In genomic region chr9:125889122-125889523, GRCh38 we compare ENCODE assay signal across 8 cellular contexts.
A peak's percentile ranks its signal among the peaks of the same experiment; 100 is the strongest.
DNase-seq lines count a peak whose midpoint lies in the region; ATAC-seq, FAIRE-seq and TF ChIP-seq lines count a peak whose summit lies in the region.

No MANE protein-coding gene starts in this region.

- dilution Hi-C loops in endothelial cell of umbilical vein (cut with MboI; ENCODE audit: extremely low pct_ligation_motif_present, low sequenced_read_pairs) = no loop called here

- H3K9ac ChIP-seq in SU-DHL-6 (ENCODE audit: low read length) (no peak overlapping the region), endothelial cell of umbilical vein (replicated peaks; ENCODE audit: extremely low read depth, insufficient read depth, low read length) (peak overlapping the region; percentile 25)

- peaks cover 3% of the 10 kb centered on the region for H3K9me1 ChIP-seq in endothelial cell of umbilical vein (replicated peaks; ENCODE audit: control insufficient read depth, extremely low read depth, insufficient read depth, low read length)

- CTCF ChIA-PET in endothelial cell of umbilical vein (lab: Charles Lee) = interaction anchor here (0.8 to 1.0 kb wide), 2 partner anchors 9 to 15 kb away, joined by 3 read pairs; no protein-coding TSS in a partner anchor

- intact Hi-C loops in endothelial cell of umbilical vein (cut with micrococcal nuclease) (no loop called here), uterus (cut with DNase I; ENCODE audit: low total_unique reads) (no loop called here)

- TF ChIP-seq POLR2A in endothelial cell of umbilical vein (IDR thresholded peaks at IDR 0.05; ENCODE audit: low read depth, low read length) (no peak), uterus (IDR thresholded peaks at IDR 0.05) (no peak)

- H3F3A ChIP-seq in SU-DHL-6 (ENCODE audit: insufficient read depth) = no peaks in the 10 kb centered on the region

- H3K4me3 ChIP-seq in SU-DHL-6 (ENCODE audit: insufficient read depth, low read length, poor library complexity, severe bottlenecking) = peak overlapping the region; percentile 49
- peak overlapping the region; percentile 33 to 66 (median 52) for H3K4me3 ChIP-seq in endothelial cell of umbilical vein (replicated peaks in 1 of 3; ENCODE audit: insufficient read depth in 1 of 3, low read depth in 1 of 3, low read length in 3 of 3)
- peak overlapping the region; percentile 55 to 67 for H3K4me3 ChIP-seq in muscle layer of duodenum (ENCODE audit: low read depth in 1 of 2, low read length in 2 of 2)
- peak overlapping the region; percentile 38 to 46 for H3K4me3 ChIP-seq in uterus

- peaks cover 13% of the 10 kb centered on the region for H3K4me1 ChIP-seq in endothelial cell of umbilical vein (ENCODE audit: control insufficient read depth, extremely low read depth, insufficient read depth, low read length)
- peaks cover 0 to 15% of the 10 kb centered on the region in 2 donors for H3K4me1 ChIP-seq in muscle layer of duodenum (ENCODE audit: control insufficient read depth in 1 of 2, insufficient read depth in 2 of 2, low read length in 2 of 2)
- H3K4me1 ChIP-seq in uterus = no peaks in the 10 kb centered on the region

- H3K27ac ChIP-seq in SU-DHL-6 (ENCODE audit: low read depth, low read length) = no peak overlapping the region
- H3K27ac ChIP-seq in endothelial cell of umbilical vein (ENCODE audit: insufficient read depth, low read depth, low read length) = no peak overlapping the region
- H3K27ac ChIP-seq in muscle layer of duodenum (ENCODE audit: low read length) = peak overlapping the region; percentile 70
- H3K27ac ChIP-seq in uterus = peak overlapping the region; percentile 43 to 76

- H2AFZ ChIP-seq in SU-DHL-6 (ENCODE audit: low read depth, low read length, severe bottlenecking) = no peak overlapping the region
- peak overlapping the region; percentile 50 for H2AFZ ChIP-seq in endothelial cell of umbilical vein (ENCODE audit: low read depth, low read length)

- H3K36me3 ChIP-seq in SU-DHL-6 (ENCODE audit: low read length) (no peaks in the 10 kb centered on the region), endothelial cell of umbilical vein (ENCODE audit: control insufficient read depth in 2 of 2, extremely low read depth in 1 of 2, insufficient read depth in 2 of 2, low read length in 2 of 2) (no peaks in the 10 kb centered on the region), muscle layer of duodenum (ENCODE audit: control insufficient read depth in 1 of 2, insufficient read depth in 2 of 2, low read length in 2 of 2) (no peaks in the 10 kb centered on the region), uterus (no peaks in the 10 kb centered on the region)

- TF ChIP-seq CTCF in SU-DHL-6 (IDR thresholded peaks at IDR 0.05; ENCODE audit: insufficient read depth, low read length, poor library complexity, severe bottlenecking) (no peak), endothelial cell of umbilical vein (IDR thresholded peaks at IDR 0.05; ENCODE audit: extremely low read depth in 1 of 2, insufficient read depth in 1 of 2, low read depth in 1 of 2, low read length in 2 of 2) (no peak), uterus (IDR thresholded peaks at IDR 0.05) (no peak)

- H3K9me3 ChIP-seq in SU-DHL-6 (ENCODE audit: insufficient read depth, low read length) (no peaks in the 10 kb centered on the region), endothelial cell of umbilical vein (replicated peaks; ENCODE audit: control insufficient read depth, insufficient read depth, low read length) (no peaks in the 10 kb centered on the region), muscle layer of duodenum (ENCODE audit: control insufficient read depth in 1 of 2, low read length in 2 of 2) (no peaks in the 10 kb centered on the region), uterus (no peaks in the 10 kb centered on the region)

- POLR2A ChIA-PET in endothelial cell of umbilical vein (lab: Charles Lee) = no interaction called here

- FAIRE-seq in endothelial cell of umbilical vein (lab: Jason Lieb, UNC) = no peak

- ATAC-seq in GM19395 (IDR thresholded peaks at IDR 0.05; ENCODE audit: unreplicated experiment) (peak; percentile 30), HG03095 (IDR thresholded peaks at IDR 0.05; ENCODE audit: unreplicated experiment) (no peak)

- peaks cover 42% of the 10 kb centered on the region for H4K20me1 ChIP-seq in SU-DHL-6 (ENCODE audit: low read depth, low read length)
- H4K20me1 ChIP-seq in endothelial cell of umbilical vein (replicated peaks; ENCODE audit: control insufficient read depth, extremely low read depth, insufficient read depth, low read length) = no peaks in the 10 kb centered on the region

- H3K9me2 ChIP-seq in SU-DHL-6 (replicated peaks; ENCODE audit: insufficient read depth, low read length) = no peaks in the 10 kb centered on the region

- H3K4me2 ChIP-seq in SU-DHL-6 (ENCODE audit: low read depth, low read length, poor library complexity, severe bottlenecking) (peak overlapping the region; percentile 52), endothelial cell of umbilical vein (ENCODE audit: insufficient read depth, low read length) (peak overlapping the region; percentile 90)

- H3K79me2 ChIP-seq in SU-DHL-6 (ENCODE audit: insufficient read depth, low read length) (no peaks in the 10 kb centered on the region), endothelial cell of umbilical vein (ENCODE audit: control insufficient read depth, insufficient read depth, low read length) (peaks cover 12% of the 10 kb centered on the region)

- H3K27me3 ChIP-seq in SU-DHL-6 (ENCODE audit: low read length) = no peaks in the 10 kb centered on the region
- H3K27me3 ChIP-seq in endothelial cell of umbilical vein (ENCODE audit: control insufficient read depth in 2 of 2, insufficient read depth in 2 of 2, low read length in 2 of 2) = no peaks in the 10 kb centered on the region
- H3K27me3 ChIP-seq in muscle layer of duodenum (ENCODE audit: low read depth, low read length) = no peaks in the 10 kb centered on the region
- no peaks in the 10 kb centered on the region for H3K27me3 ChIP-seq in uterus

- DNase-seq in Ammon's horn (ENCODE audit: low spot score) (peak; percentile 56), endothelial cell of umbilical vein (ENCODE audit: low read depth, low spot score) (peak; percentile 64), uterus (peak in 1 of 2 donors; percentile 27), foreskin melanocyte (no peak)

- BruUV-seq in endothelial cell of umbilical vein (replicated peaks; lab: Mats Ljungman, UMichigan) = no TSS peak

TF ChIP-seq in endothelial cell of umbilical vein, 7 proteins besides CTCF, POLR2A, EP300 and RAD21:
- TF ChIP-seq GATA2 (IDR thresholded peaks at IDR 0.05; ENCODE audit: insufficient read depth, insufficient read length, low read depth, low read length) (no peak), MAX (IDR thresholded peaks at IDR 0.05; ENCODE audit: insufficient read depth, insufficient read length) (no peak), FOS (IDR thresholded peaks at IDR 0.05; ENCODE audit: borderline replicate concordance, insufficient read depth, low read length) (no peak), JUN (IDR thresholded peaks at IDR 0.05; ENCODE audit: borderline replicate concordance, insufficient read depth, insufficient read length, low read depth) (no peak)

Comparison
In these comparisons a context has a peak if more than half of its experiments do, and no peak if none do; other contexts are left out.
1. H3K27ac ChIP-seq: peak in muscle layer of duodenum (single experiment) and uterus (2 of 2); none in SU-DHL-6 (single experiment) and endothelial cell of umbilical vein (single experiment).
2. Peak in every context shown above with its lines, with median percentiles within 50 percentile points of each other: H3K4me3 ChIP-seq.